ENCODE assay signal across 15 cellular contexts in the genomic region with DNA sequence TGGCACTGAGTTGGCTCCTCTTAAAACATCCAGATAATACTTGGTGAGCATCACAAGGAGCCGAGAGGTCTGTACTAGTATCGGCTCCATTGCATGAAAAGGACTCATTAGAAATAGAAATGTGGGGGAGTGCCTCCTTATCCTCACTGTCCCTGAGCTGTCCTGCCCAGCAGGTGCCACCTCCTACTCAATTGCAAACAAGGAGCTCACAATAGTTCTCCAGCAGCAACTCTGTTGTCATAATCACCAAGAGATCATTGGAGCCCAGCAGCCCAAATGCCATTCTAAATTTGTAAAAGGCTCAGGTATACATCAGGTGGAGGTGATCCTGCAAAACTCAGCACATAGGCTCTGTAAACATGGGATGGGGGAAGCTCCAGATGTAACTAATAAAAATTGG.
A peak's percentile ranks its signal among the peaks of the same experiment; 100 is the strongest.
DNase-seq lines count a peak whose midpoint lies in the region; ATAC-seq lines count a peak whose summit lies in the region.
"Had no signal": no experiment of that assay in that cellular context is flagged by ENCODE, and none has a peak within 500 bp of the region (broad histone marks: within the 10 kb centered on the region; RNA-seq: fewer than 3 reads in every experiment).

No MANE protein-coding gene starts in this region.

- H4K8ac ChIP-seq in trophoblast cell (ENCODE audit: low read depth, low read length), result no peak overlapping the region

- no peak overlapping the region for H3K4ac ChIP-seq in trophoblast cell (ENCODE audit: low read depth, low read length)

- no peak overlapping the region for H2AFZ ChIP-seq in trophoblast cell (ENCODE audit: insufficient read depth, low read length, poor library complexity)

- no peak overlapping the region for H4K91ac ChIP-seq in trophoblast cell (ENCODE audit: low read depth, low read length)

- no peak overlapping the region for H3K27ac ChIP-seq in trophoblast cell (ENCODE audit: low read depth, low read length)
- H3K27ac ChIP-seq: BLaER1 treated with 17β-estradiol and CSF1 and Interleukin-3, amounts not matched to agents 10 nM and 100 nM; HL-60 had no signal

- DNase-seq in NCI-H748 (lab: John Stamatoyannopoulos, UW; ENCODE audit: unreplicated experiment) (peak; percentile 34), NCI-H748 treated with DMSO at 0.1 percent for 48 hours (lab: John Stamatoyannopoulos, UW) (no peak), NCI-H69 (lab: John Stamatoyannopoulos, UW) (peak; percentile 16), iPS-NIHi11 (ENCODE audit: low spot score) (peak; percentile 26), trophoblast cell (no peak), cerebellar cortex (ENCODE audit: low spot score) (no peak)
- DNase-seq: ACHN; CD4-positive, CD25-positive, alpha-beta regulatory T cell; DMS53; HFFc6 had no signal

- H4K12ac ChIP-seq in trophoblast cell (ENCODE audit: low read depth, low read length), result no peak overlapping the region

- H2BK120ac ChIP-seq in trophoblast cell (ENCODE audit: insufficient read depth, low read length, poor library complexity), result no peak overlapping the region

- H3K4me3 ChIP-seq in trophoblast cell (ENCODE audit: low read depth, low read length), result no peak overlapping the region
- H3K4me3 ChIP-seq: BLaER1 treated with 17β-estradiol and CSF1 and Interleukin-3, amounts not matched to agents 10 nM and 100 nM; HAP-1; K562 had no signal

- no peak overlapping the region for H2BK5ac ChIP-seq in trophoblast cell (ENCODE audit: low read depth, low read length, poor library complexity)

- H3K79me2 ChIP-seq in trophoblast cell (ENCODE audit: control insufficient read depth, insufficient read depth, low read length, poor library complexity), result no peaks in the 10 kb centered on the region

- H3K9me3 ChIP-seq in trophoblast cell (ENCODE audit: insufficient read depth, low read depth, low read length), result no peaks in the 10 kb centered on the region
- H3K9me3 ChIP-seq: BLaER1 treated with 17β-estradiol and CSF1 and Interleukin-3, amounts not matched to agents 10 nM and 100 nM; HAP-1 had no signal

- no CpG with 5 or more reads among the region's 2 CpGs for WGBS in trophoblast cell (ENCODE audit: extremely low coverage, insufficient coverage, insufficient read length)

- no peak overlapping the region for H3K18ac ChIP-seq in trophoblast cell (ENCODE audit: low read length)

- H3K27me3 ChIP-seq in trophoblast cell (ENCODE audit: insufficient read depth, low read length), result no peaks in the 10 kb centered on the region
- H3K27me3 ChIP-seq: BLaER1 treated with 17β-estradiol and CSF1 and Interleukin-3, amounts not matched to agents 10 nM and 100 nM had no signal

- no peak for ATAC-seq in HG03039 (IDR thresholded peaks at IDR 0.05; ENCODE audit: unreplicated experiment)
- ATAC-seq: K562 had no signal

- H3K4me2 ChIP-seq in trophoblast cell (ENCODE audit: low read length), result no peak overlapping the region
- H3K4me2 ChIP-seq: BLaER1 treated with 17β-estradiol and CSF1 and Interleukin-3, amounts not matched to agents 10 nM and 100 nM had no signal

- no peaks in the 10 kb centered on the region for H3K36me3 ChIP-seq in trophoblast cell (ENCODE audit: control insufficient read depth in 1 of 2, insufficient read depth in 2 of 2, low read length in 2 of 2)
- H3K36me3 ChIP-seq: BLaER1 treated with 17β-estradiol and CSF1 and Interleukin-3, amounts not matched to agents 10 nM and 100 nM; HAP-1 had no signal

- no peak overlapping the region for H3K23ac ChIP-seq in trophoblast cell (ENCODE audit: low read length)

- H3K14ac ChIP-seq in trophoblast cell (ENCODE audit: low read length), result no peak overlapping the region

- H3K4me1 ChIP-seq in trophoblast cell (ENCODE audit: control insufficient read depth in 1 of 2, insufficient read depth in 2 of 2, low read length in 2 of 2), result no peaks in the 10 kb centered on the region
- H3K4me1 ChIP-seq: HAP-1 had no signal

- no peak overlapping the region for H3K9ac ChIP-seq in trophoblast cell (ENCODE audit: low read length)
- H3K9ac ChIP-seq: BLaER1 treated with 17β-estradiol and CSF1 and Interleukin-3, amounts not matched to agents 10 nM and 100 nM had no signal

- no peaks in the 10 kb centered on the region for H3K79me1 ChIP-seq in trophoblast cell (ENCODE audit: low read length)

- H2AK5ac ChIP-seq in trophoblast cell (ENCODE audit: low read length), result no peak overlapping the region

- no peak overlapping the region for H2BK12ac ChIP-seq in trophoblast cell (ENCODE audit: low read length)

Comparison
In these comparisons a context has a peak if more than half of its experiments do, and no peak if none do; other contexts are left out.
1. DNase-seq: peak in NCI-H748 (single experiment), NCI-H69 (single experiment) and iPS-NIHi11 (single experiment); none in NCI-H748 treated with DMSO at 0.1 percent for 48 hours (single experiment), trophoblast cell (0 of 2) and cerebellar cortex (single experiment).